In the genomic region with DNA sequence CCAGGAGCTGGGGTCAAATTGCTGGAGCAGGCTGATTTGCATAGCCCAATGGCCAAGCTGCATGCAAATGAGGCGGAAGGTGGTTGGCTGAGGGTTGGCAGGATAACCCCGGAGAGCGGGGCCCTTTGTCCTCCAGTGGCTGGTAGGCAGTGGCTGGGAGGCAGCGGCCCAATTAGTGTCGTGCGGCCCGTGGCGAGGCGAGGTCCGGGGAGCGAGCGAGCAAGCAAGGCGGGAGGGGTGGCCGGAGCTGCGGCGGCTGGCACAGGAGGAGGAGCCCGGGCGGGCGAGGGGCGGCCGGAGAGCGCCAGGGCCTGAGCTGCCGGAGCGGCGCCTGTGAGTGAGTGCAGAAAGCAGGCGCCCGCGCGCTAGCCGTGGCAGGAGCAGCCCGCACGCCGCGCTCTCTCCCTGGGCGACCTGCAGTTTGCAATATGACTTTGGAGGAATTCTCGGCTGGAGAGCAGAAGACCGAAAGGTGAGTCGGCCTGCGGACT, we compare ENCODE assay signal across 1 cellular context.
TF ChIP-seq lines count a peak whose summit lies in the region.

A gene with protein sequence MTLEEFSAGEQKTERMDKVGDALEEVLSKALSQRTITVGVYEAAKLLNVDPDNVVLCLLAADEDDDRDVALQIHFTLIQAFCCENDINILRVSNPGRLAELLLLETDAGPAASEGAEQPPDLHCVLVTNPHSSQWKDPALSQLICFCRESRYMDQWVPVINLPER (plus strand): TSS at position 135 of the 491 bp plus-strand sequence. CDS start 294 bp downstream, at position 429.

TF ChIP-seq in HEK293, 187 proteins besides CTCF, POLR2A, EP300 and RAD21 (continued from another document and continues in another):
- no peak for TF ChIP-seq ZNF311 (tag by site-specific recombination; IDR thresholded peaks at IDR 0.05; ENCODE audit: borderline replicate concordance)
- TF ChIP-seq SP3 (tag by site-specific recombination; IDR thresholded peaks at IDR 0.05) = peak; percentile 66
- TF ChIP-seq, protein P1, sequence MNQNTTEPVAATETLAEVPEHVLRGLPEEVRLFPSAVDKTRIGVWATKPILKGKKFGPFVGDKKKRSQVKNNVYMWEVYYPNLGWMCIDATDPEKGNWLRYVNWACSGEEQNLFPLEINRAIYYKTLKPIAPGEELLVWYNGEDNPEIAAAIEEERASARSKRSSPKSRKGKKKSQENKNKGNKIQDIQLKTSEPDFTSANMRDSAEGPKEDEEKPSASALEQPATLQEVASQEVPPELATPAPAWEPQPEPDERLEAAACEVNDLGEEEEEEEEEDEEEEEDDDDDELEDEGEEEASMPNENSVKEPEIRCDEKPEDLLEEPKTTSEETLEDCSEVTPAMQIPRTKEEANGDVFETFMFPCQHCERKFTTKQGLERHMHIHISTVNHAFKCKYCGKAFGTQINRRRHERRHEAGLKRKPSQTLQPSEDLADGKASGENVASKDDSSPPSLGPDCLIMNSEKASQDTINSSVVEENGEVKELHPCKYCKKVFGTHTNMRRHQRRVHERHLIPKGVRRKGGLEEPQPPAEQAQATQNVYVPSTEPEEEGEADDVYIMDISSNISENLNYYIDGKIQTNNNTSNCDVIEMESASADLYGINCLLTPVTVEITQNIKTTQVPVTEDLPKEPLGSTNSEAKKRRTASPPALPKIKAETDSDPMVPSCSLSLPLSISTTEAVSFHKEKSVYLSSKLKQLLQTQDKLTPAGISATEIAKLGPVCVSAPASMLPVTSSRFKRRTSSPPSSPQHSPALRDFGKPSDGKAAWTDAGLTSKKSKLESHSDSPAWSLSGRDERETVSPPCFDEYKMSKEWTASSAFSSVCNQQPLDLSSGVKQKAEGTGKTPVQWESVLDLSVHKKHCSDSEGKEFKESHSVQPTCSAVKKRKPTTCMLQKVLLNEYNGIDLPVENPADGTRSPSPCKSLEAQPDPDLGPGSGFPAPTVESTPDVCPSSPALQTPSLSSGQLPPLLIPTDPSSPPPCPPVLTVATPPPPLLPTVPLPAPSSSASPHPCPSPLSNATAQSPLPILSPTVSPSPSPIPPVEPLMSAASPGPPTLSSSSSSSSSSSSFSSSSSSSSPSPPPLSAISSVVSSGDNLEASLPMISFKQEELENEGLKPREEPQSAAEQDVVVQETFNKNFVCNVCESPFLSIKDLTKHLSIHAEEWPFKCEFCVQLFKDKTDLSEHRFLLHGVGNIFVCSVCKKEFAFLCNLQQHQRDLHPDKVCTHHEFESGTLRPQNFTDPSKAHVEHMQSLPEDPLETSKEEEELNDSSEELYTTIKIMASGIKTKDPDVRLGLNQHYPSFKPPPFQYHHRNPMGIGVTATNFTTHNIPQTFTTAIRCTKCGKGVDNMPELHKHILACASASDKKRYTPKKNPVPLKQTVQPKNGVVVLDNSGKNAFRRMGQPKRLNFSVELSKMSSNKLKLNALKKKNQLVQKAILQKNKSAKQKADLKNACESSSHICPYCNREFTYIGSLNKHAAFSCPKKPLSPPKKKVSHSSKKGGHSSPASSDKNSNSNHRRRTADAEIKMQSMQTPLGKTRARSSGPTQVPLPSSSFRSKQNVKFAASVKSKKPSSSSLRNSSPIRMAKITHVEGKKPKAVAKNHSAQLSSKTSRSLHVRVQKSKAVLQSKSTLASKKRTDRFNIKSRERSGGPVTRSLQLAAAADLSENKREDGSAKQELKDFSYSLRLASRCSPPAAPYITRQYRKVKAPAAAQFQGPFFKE (tag by site-specific recombination; IDR thresholded peaks at IDR 0.05; ENCODE audit: borderline replicate concordance) = no peak
- TF ChIP-seq BCL11A (tag by site-specific recombination; IDR thresholded peaks at IDR 0.05; ENCODE audit: low read depth) = peak; percentile 80; the same call in 1 of the 2 replicates
- TF ChIP-seq, protein P2, sequence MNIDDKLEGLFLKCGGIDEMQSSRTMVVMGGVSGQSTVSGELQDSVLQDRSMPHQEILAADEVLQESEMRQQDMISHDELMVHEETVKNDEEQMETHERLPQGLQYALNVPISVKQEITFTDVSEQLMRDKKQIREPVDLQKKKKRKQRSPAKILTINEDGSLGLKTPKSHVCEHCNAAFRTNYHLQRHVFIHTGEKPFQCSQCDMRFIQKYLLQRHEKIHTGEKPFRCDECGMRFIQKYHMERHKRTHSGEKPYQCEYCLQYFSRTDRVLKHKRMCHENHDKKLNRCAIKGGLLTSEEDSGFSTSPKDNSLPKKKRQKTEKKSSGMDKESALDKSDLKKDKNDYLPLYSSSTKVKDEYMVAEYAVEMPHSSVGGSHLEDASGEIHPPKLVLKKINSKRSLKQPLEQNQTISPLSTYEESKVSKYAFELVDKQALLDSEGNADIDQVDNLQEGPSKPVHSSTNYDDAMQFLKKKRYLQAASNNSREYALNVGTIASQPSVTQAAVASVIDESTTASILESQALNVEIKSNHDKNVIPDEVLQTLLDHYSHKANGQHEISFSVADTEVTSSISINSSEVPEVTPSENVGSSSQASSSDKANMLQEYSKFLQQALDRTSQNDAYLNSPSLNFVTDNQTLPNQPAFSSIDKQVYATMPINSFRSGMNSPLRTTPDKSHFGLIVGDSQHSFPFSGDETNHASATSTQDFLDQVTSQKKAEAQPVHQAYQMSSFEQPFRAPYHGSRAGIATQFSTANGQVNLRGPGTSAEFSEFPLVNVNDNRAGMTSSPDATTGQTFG (tag by site-specific recombination; IDR thresholded peaks at IDR 0.05; ENCODE audit: borderline replicate concordance) = no peak
- TF ChIP-seq ZNF350 (tag by site-specific recombination; IDR thresholded peaks at IDR 0.05) = no peak
- no peak for TF ChIP-seq ZNF221 (tag by site-specific recombination; IDR thresholded peaks at IDR 0.05; ENCODE audit: borderline replicate concordance)
- TF ChIP-seq, protein P3, sequence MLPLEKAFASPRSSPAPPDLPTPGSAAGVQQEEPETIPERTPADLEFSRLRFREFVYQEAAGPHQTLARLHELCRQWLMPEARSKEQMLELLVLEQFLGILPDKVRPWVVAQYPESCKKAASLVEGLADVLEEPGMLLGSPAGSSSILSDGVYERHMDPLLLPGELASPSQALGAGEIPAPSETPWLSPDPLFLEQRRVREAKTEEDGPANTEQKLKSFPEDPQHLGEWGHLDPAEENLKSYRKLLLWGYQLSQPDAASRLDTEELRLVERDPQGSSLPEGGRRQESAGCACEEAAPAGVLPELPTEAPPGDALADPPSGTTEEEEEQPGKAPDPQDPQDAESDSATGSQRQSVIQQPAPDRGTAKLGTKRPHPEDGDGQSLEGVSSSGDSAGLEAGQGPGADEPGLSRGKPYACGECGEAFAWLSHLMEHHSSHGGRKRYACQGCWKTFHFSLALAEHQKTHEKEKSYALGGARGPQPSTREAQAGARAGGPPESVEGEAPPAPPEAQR (tag by site-specific recombination; IDR thresholded peaks at IDR 0.05) = no peak
- TF ChIP-seq, protein P4, sequence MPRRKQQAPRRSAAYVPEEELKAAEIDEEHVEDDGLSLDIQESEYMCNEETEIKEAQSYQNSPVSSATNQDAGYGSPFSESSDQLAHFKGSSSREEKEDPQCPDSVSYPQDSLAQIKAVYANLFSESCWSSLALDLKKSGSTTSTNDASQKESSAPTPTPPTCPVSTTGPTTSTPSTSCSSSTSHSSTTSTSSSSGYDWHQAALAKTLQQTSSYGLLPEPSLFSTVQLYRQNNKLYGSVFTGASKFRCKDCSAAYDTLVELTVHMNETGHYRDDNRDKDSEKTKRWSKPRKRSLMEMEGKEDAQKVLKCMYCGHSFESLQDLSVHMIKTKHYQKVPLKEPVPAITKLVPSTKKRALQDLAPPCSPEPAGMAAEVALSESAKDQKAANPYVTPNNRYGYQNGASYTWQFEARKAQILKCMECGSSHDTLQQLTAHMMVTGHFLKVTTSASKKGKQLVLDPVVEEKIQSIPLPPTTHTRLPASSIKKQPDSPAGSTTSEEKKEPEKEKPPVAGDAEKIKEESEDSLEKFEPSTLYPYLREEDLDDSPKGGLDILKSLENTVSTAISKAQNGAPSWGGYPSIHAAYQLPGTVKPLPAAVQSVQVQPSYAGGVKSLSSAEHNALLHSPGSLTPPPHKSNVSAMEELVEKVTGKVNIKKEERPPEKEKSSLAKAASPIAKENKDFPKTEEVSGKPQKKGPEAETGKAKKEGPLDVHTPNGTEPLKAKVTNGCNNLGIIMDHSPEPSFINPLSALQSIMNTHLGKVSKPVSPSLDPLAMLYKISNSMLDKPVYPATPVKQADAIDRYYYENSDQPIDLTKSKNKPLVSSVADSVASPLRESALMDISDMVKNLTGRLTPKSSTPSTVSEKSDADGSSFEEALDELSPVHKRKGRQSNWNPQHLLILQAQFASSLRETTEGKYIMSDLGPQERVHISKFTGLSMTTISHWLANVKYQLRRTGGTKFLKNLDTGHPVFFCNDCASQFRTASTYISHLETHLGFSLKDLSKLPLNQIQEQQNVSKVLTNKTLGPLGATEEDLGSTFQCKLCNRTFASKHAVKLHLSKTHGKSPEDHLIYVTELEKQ (tag by site-specific recombination; IDR thresholded peaks at IDR 0.05; ENCODE audit: borderline replicate concordance) = no peak; the same call in 1 of the 2 replicates
- TF ChIP-seq ZBTB17 (tag by site-specific recombination; IDR thresholded peaks at IDR 0.05) = peak; percentile 65; the same call in 1 of the 2 replicates
- no peak for TF ChIP-seq ZNF473 (tag by site-specific recombination; IDR thresholded peaks at IDR 0.05)
- no peak for TF ChIP-seq GLI2 (tag by site-specific recombination; IDR thresholded peaks at IDR 0.05; ENCODE audit: borderline replicate concordance, low read depth)
- TF ChIP-seq ZNF830 (tag by site-specific recombination; IDR thresholded peaks at IDR 0.05; ENCODE audit: low read depth) = no peak
- TF ChIP-seq ZNF335 (tag by site-specific recombination; conservative IDR thresholded peaks at IDR 0.05) = no peak
- TF ChIP-seq ZNF777 (tag by site-specific recombination; IDR thresholded peaks at IDR 0.05; ENCODE audit: borderline replicate concordance) = no peak
- TF ChIP-seq ZNF837 (tag by site-specific recombination; IDR thresholded peaks at IDR 0.05) = no peak
- peak; percentile 70 for TF ChIP-seq KLF10 (tag by site-specific recombination; IDR thresholded peaks at IDR 0.05)
- TF ChIP-seq ZNF585B (tag by site-specific recombination; IDR thresholded peaks at IDR 0.05) = no peak
- TF ChIP-seq ZNF211 (tag by site-specific recombination; IDR thresholded peaks at IDR 0.05; ENCODE audit: low read depth) = no peak
- TF ChIP-seq, protein P5, sequence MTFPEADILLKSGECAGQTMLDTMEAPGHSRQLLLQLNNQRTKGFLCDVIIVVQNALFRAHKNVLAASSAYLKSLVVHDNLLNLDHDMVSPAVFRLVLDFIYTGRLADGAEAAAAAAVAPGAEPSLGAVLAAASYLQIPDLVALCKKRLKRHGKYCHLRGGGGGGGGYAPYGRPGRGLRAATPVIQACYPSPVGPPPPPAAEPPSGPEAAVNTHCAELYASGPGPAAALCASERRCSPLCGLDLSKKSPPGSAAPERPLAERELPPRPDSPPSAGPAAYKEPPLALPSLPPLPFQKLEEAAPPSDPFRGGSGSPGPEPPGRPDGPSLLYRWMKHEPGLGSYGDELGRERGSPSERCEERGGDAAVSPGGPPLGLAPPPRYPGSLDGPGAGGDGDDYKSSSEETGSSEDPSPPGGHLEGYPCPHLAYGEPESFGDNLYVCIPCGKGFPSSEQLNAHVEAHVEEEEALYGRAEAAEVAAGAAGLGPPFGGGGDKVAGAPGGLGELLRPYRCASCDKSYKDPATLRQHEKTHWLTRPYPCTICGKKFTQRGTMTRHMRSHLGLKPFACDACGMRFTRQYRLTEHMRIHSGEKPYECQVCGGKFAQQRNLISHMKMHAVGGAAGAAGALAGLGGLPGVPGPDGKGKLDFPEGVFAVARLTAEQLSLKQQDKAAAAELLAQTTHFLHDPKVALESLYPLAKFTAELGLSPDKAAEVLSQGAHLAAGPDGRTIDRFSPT (tag by site-specific recombination; IDR thresholded peaks at IDR 0.05) = peak; percentile 100
- TF ChIP-seq ZBTB7A (tag by site-specific recombination; IDR thresholded peaks at IDR 0.05; ENCODE audit: low read depth) = no peak; the same call in 1 of the 2 replicates
- TF ChIP-seq, protein P6, sequence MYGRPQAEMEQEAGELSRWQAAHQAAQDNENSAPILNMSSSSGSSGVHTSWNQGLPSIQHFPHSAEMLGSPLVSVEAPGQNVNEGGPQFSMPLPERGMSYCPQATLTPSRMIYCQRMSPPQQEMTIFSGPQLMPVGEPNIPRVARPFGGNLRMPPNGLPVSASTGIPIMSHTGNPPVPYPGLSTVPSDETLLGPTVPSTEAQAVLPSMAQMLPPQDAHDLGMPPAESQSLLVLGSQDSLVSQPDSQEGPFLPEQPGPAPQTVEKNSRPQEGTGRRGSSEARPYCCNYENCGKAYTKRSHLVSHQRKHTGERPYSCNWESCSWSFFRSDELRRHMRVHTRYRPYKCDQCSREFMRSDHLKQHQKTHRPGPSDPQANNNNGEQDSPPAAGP (tag by site-specific recombination; IDR thresholded peaks at IDR 0.05) = peak; percentile 36; the same call in 1 of the 2 replicates
- peak; percentile 46; the same call in 1 of the 2 replicates for TF ChIP-seq ZNF629 (tag by site-specific recombination; IDR thresholded peaks at IDR 0.05)
- TF ChIP-seq, protein P7, sequence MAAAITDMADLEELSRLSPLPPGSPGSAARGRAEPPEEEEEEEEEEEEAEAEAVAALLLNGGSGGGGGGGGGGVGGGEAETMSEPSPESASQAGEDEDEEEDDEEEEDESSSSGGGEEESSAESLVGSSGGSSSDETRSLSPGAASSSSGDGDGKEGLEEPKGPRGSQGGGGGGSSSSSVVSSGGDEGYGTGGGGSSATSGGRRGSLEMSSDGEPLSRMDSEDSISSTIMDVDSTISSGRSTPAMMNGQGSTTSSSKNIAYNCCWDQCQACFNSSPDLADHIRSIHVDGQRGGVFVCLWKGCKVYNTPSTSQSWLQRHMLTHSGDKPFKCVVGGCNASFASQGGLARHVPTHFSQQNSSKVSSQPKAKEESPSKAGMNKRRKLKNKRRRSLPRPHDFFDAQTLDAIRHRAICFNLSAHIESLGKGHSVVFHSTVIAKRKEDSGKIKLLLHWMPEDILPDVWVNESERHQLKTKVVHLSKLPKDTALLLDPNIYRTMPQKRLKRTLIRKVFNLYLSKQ (tag by site-specific recombination; IDR thresholded peaks at IDR 0.05; ENCODE audit: borderline replicate concordance) = no peak
- TF ChIP-seq, protein P8, sequence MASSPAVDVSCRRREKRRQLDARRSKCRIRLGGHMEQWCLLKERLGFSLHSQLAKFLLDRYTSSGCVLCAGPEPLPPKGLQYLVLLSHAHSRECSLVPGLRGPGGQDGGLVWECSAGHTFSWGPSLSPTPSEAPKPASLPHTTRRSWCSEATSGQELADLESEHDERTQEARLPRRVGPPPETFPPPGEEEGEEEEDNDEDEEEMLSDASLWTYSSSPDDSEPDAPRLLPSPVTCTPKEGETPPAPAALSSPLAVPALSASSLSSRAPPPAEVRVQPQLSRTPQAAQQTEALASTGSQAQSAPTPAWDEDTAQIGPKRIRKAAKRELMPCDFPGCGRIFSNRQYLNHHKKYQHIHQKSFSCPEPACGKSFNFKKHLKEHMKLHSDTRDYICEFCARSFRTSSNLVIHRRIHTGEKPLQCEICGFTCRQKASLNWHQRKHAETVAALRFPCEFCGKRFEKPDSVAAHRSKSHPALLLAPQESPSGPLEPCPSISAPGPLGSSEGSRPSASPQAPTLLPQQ (tag by site-specific recombination; IDR thresholded peaks at IDR 0.05) = peak; percentile 78
- TF ChIP-seq TRIM28 (IDR thresholded peaks at IDR 0.05; ENCODE audit: borderline replicate concordance, low read length) = no peak
- TF ChIP-seq TCF7L2 (IDR thresholded peaks at IDR 0.05; ENCODE audit: borderline replicate concordance, low read depth, low read length) = no peak
- no peak; the same call in 1 of the 2 replicates for TF ChIP-seq ZNF76 (tag by site-specific recombination; IDR thresholded peaks at IDR 0.05; ENCODE audit: borderline replicate concordance, low read depth)
